17 cellular contexts compared by ENCODE assay signal in genomic region chr17:44043326-44043725, GRCh38. TPM values are rescaled to one million over a fixed set of nuclear protein-coding genes. Genes with fewer than 3 reads are reported as not detected.
A peak's percentile ranks its signal among the peaks of the same experiment; 100 is the strongest.
DNase-seq lines count a peak whose midpoint lies in the region; ATAC-seq and TF ChIP-seq lines count a peak whose summit lies in the region.
"Had no signal": no experiment of that assay in that cellular context is flagged by ENCODE, and none has a peak within 500 bp of the region (broad histone marks: within the 10 kb centered on the region; RNA-seq: fewer than 3 reads in every experiment).

No MANE protein-coding gene starts in this region.

- no peak overlapping the region for H3K9ac ChIP-seq in mammary epithelial cell (ENCODE audit: insufficient read depth, low read length)

- H2AFZ ChIP-seq in mammary epithelial cell (ENCODE audit: low read depth, low read length) = no peak overlapping the region

- H3K36me3 Mint-ChIP-seq in MCF 10A (ENCODE audit: insufficient read depth, unreplicated experiment) = peaks cover 46% of the 10 kb centered on the region
- peaks cover 8% of the 10 kb centered on the region for H3K36me3 Mint-ChIP-seq in mesothelial cell of epicardium

- no peak for TF ChIP-seq CTCF in MCF 10A (IDR thresholded peaks at IDR 0.05; ENCODE audit: unreplicated experiment)
- TF ChIP-seq CTCF in mammary epithelial cell (conservative IDR thresholded peaks at IDR 0.05 in 1 of 2, IDR thresholded peaks at IDR 0.05 in 1 of 2; ENCODE audit: extremely low read depth in 1 of 2, insufficient read depth in 1 of 2, low read depth in 1 of 2, low read length in 2 of 2) = no peak
- TF ChIP-seq CTCF in mesothelial cell of epicardium (IDR thresholded peaks at IDR 0.05; ENCODE audit: unreplicated experiment) = no peak
- TF ChIP-seq CTCF in upper lobe of left lung (IDR thresholded peaks at IDR 0.05) = no peak

- in situ Hi-C loops in mammary epithelial cell (cut with MboI; ENCODE audit: low sequenced_read_pairs in 2 of 2) = loop anchor here in 1 of 2 donors (5.0 kb wide), 1 partner anchor 101 kb away; the partner anchor contains the start of gene PPY

- H3K27me3 ChIP-seq in mammary epithelial cell (ENCODE audit: insufficient read depth, low read length) = no peaks in the 10 kb centered on the region
- H3K27me3 ChIP-seq in upper lobe of left lung = no peaks in the 10 kb centered on the region
- H3K27me3 ChIP-seq: right lobe of liver, thyroid gland had no signal

- POLR2A ChIA-PET in MCF 10A (lab: Yijun Ruan, JAX) (interaction anchor here (0.6 to 3.5 kb wide), 5 partner anchors 23 to 95 kb away, joined by 3 to 23 read pairs (median 5); partner anchors contain the start of genes HDAC5 and LSM12), HEK293T (lab: Yijun Ruan, JAX) (interaction anchor here (1.3 to 3.1 kb wide), 4 partner anchors 9 to 80 kb away, joined by 3 to 14 read pairs (median 4); partner anchors contain the start of genes HDAC5 and LSM12)

- no peak for TF ChIP-seq EP300 in upper lobe of left lung (IDR thresholded peaks at IDR 0.05)

- H3K27me3 Mint-ChIP-seq in MCF 10A (ENCODE audit: insufficient read depth, unreplicated experiment) (no peaks in the 10 kb centered on the region), mesothelial cell of epicardium (ENCODE audit: low read depth) (no peaks in the 10 kb centered on the region)

- no TSS peak for BruUV-seq in MCF 10A (replicated peaks; lab: Mats Ljungman, UMichigan)
- BruUV-seq in mammary epithelial cell (replicated peaks; lab: Mats Ljungman, UMichigan) = no TSS peak

- no peak for TF ChIP-seq POLR2A in upper lobe of left lung (IDR thresholded peaks at IDR 0.05)

- dilution Hi-C loops in mammary epithelial cell (cut with HindIII; ENCODE audit: low sequenced_read_pairs) = no loop called here

- intact Hi-C loops in MCF 10A (cut with micrococcal nuclease) = no loop called here
- intact Hi-C loops in mammary epithelial cell (cut with micrococcal nuclease) = no loop called here

- H4K20me1 ChIP-seq in mammary epithelial cell (ENCODE audit: insufficient read depth, low read length) = peaks cover under 1% of the 10 kb centered on the region

- H3K36me3 ChIP-seq in mammary epithelial cell (ENCODE audit: insufficient read depth, low read length) = peaks cover 19% of the 10 kb centered on the region
- peaks cover 0 to 31% (median 7%) of the 10 kb centered on the region in 4 donors for H3K36me3 ChIP-seq in upper lobe of left lung

- H3K4me3 Mint-ChIP-seq in MCF 10A (ENCODE audit: unreplicated experiment) (no peak overlapping the region), mesothelial cell of epicardium (no peak overlapping the region)

- H3K9me3 ChIP-seq in mammary epithelial cell (replicated peaks; ENCODE audit: insufficient read depth, low read length) (no peaks in the 10 kb centered on the region), upper lobe of left lung (no peaks in the 10 kb centered on the region)
- H3K9me3 ChIP-seq: right lobe of liver, thyroid gland had no signal

- peaks cover 82% of the 10 kb centered on the region for H3K79me2 ChIP-seq in mammary epithelial cell (ENCODE audit: insufficient read depth, low read length)

- H3K4me1 Mint-ChIP-seq in MCF 10A (ENCODE audit: insufficient read depth, unreplicated experiment) (peaks cover 24% of the 10 kb centered on the region), mesothelial cell of epicardium (peaks cover 14% of the 10 kb centered on the region)

- H3K27ac ChIP-seq in mammary epithelial cell (ENCODE audit: insufficient read depth, low read depth, low read length) = no peak overlapping the region
- peak overlapping the region; percentile 2 for H3K27ac ChIP-seq in epithelial cell of prostate
- H3K27ac ChIP-seq in upper lobe of left lung = peak overlapping the region in 3 of 4 donors; percentile 15 to 64 (median 53)
- H3K27ac ChIP-seq: right lobe of liver had no signal

- H3K27ac Mint-ChIP-seq in MCF 10A (ENCODE audit: low read depth, unreplicated experiment) = no peak overlapping the region
- H3K27ac Mint-ChIP-seq in mesothelial cell of epicardium = peak overlapping the region; percentile 3

- ATAC-seq in upper lobe of left lung (ENCODE audit: low FRiP score in 2 of 2) = peak in 1 of 2 donors; percentile 71
- no peak for ATAC-seq in GM19455 (IDR thresholded peaks at IDR 0.05; ENCODE audit: unreplicated experiment)
- ATAC-seq in GM19452 (IDR thresholded peaks at IDR 0.05; ENCODE audit: unreplicated experiment) = no peak
- ATAC-seq: right lobe of liver had no signal

- 88% methylated on average over 5 of the region's 5 CpGs for WGBS in mammary epithelial cell (ENCODE audit: low coverage, missing lambda C conversion rate)
- WGBS in upper lobe of left lung, 2 donors = 33 to 41% methylated on average over 5 of the region's 5 CpGs

- H3K4me1 ChIP-seq in mammary epithelial cell (ENCODE audit: insufficient read depth, low read length) (peaks cover 27% of the 10 kb centered on the region), upper lobe of left lung (peaks cover 37 to 45% (median 39%) of the 10 kb centered on the region in 4 donors)

- CTCF ChIA-PET in MCF 10A (lab: Yijun Ruan, JAX) = interaction anchor here (0.6 to 5.3 kb wide), 8 partner anchors 17 to 249 kb away, joined by 3 to 41 read pairs (median 8); partner anchors contain the start of gene HDAC5
- CTCF ChIA-PET in mammary epithelial cell (lab: Charles Lee; ENCODE audit: low non-redundant PET) = no interaction called here
- CTCF ChIA-PET in HEK293T (lab: Yijun Ruan, JAX) = interaction anchor here (0.8 to 2.1 kb wide), 4 partner anchors 35 to 99 kb away, joined by 3 to 6 read pairs (median 6); no protein-coding TSS in a partner anchor

- H3K9me3 Mint-ChIP-seq in MCF 10A (ENCODE audit: unreplicated experiment) (no peaks in the 10 kb centered on the region), mesothelial cell of epicardium (peaks cover 3% of the 10 kb centered on the region)

- H3K4me3 ChIP-seq in mammary epithelial cell (replicated peaks in 1 of 3; ENCODE audit: insufficient read depth in 1 of 3, low read depth in 2 of 3, low read length in 3 of 3) (no peak overlapping the region), upper lobe of left lung (no peak overlapping the region)
- H3K4me3 ChIP-seq: right lobe of liver, thyroid gland had no signal

- peak; percentile 30 for DNase-seq in MCF 10A (ENCODE audit: unreplicated experiment)
- no peak for DNase-seq in mammary epithelial cell
- DNase-seq in epithelial cell of prostate (ENCODE audit: low read depth, low spot score) = no peak
- no peak for DNase-seq in mesothelial cell of epicardium (ENCODE audit: low spot score in 2 of 2, unreplicated experiment in 2 of 2)
- DNase-seq in upper lobe of left lung = no peak
- no peak for DNase-seq in HEK293T (ENCODE audit: extremely low spot score)
- DNase-seq: ACHN; activated T-cell treated with anti-CD3 and anti-CD28 coated beads, Interleukin-2, amount 50 U/mL, for 48 hours; GDM1; mesendoderm; NCI-H1417; NCI-H748 treated with DMSO at 0.1 percent for 48 hours; right lobe of liver; SIG-M5; thyroid gland had no signal

- no peak overlapping the region for H3K4me2 ChIP-seq in mammary epithelial cell (ENCODE audit: insufficient read depth, low read depth, low read length)

TF ChIP-seq in HEK293T, 16 proteins besides CTCF, POLR2A, EP300 and RAD21:
- no peak for TF ChIP-seq PKNOX1 (IDR thresholded peaks at IDR 0.05)
- TF ChIP-seq BHLHE40 (IDR thresholded peaks at IDR 0.05; ENCODE audit: borderline replicate concordance) = no peak
- TF ChIP-seq FOXM1 (IDR thresholded peaks at IDR 0.05; ENCODE audit: borderline replicate concordance) = no peak
- no peak for TF ChIP-seq FOXK2 (IDR thresholded peaks at IDR 0.05)
- TF ChIP-seq NFRKB (IDR thresholded peaks at IDR 0.05) = no peak
- TF ChIP-seq ARNT (IDR thresholded peaks at IDR 0.05) = no peak
- no peak for TF ChIP-seq L3MBTL2 (conservative IDR thresholded peaks at IDR 0.05)
- no peak for TF ChIP-seq LEF1 (IDR thresholded peaks at IDR 0.05; ENCODE audit: borderline replicate concordance)
- TF ChIP-seq FOXA1 (IDR thresholded peaks at IDR 0.05) = no peak
- TF ChIP-seq CTBP1 (IDR thresholded peaks at IDR 0.05; ENCODE audit: borderline replicate concordance) = no peak
- TF ChIP-seq SP1 (IDR thresholded peaks at IDR 0.05) = no peak

RNA-seq across cellular contexts. Expression of gene LSM12, which starts 23.1 kb away (rescaled TPM):
- total RNA-seq in MCF 10A (2022) (87.9 and 101 TPM in 2 replicates), mammary epithelial cell (10 to 100 TPM; 51.2 to 79.2 TPM), mesothelial cell of epicardium (51.4 to 60.8 TPM (median 58.0 TPM) in 3 replicates), upper lobe of left lung (10 to 100 TPM; 14.8 to 38.3 (median 33.6) TPM)
- polyA plus RNA-seq in mammary epithelial cell = 62.2 TPM
- 112 TPM for polyA minus RNA-seq in mammary epithelial cell

RNA-seq across cellular contexts. Expression of gene G6PC3, which starts 27.2 kb away (rescaled TPM):
- total RNA-seq in MCF 10A (2022) (70.6 and 89.4 TPM in 2 replicates), mammary epithelial cell (10 to 100 TPM; 20.5 to 70.7 TPM), mesothelial cell of epicardium (58.3 to 63.2 TPM (median 61.4 TPM) in 3 replicates), upper lobe of left lung (10 to 100 TPM; 16.8 to 63.0 (median 33.8) TPM)
- polyA plus RNA-seq in mammary epithelial cell = 134 TPM
- polyA minus RNA-seq in mammary epithelial cell = 134 TPM

RNA-seq across cellular contexts. Expression of gene TMEM101, which starts 28.6 kb away (rescaled TPM):
- total RNA-seq in MCF 10A (2022) (25.6 and 26.1 TPM in 2 replicates), mammary epithelial cell (10 to 100 TPM; 24.4 to 39.0 TPM), mesothelial cell of epicardium (34.2 to 36.4 TPM (median 35.8 TPM) in 3 replicates), upper lobe of left lung (10 to 100 TPM; 10.5 to 36.9 (median 29.1) TPM)
- 34.5 TPM for polyA plus RNA-seq in mammary epithelial cell
- polyA minus RNA-seq in mammary epithelial cell = 18.8 TPM

RNA-seq across cellular contexts. Expression of gene NAGS, which starts 38.9 kb away (rescaled TPM):
- total RNA-seq in MCF 10A (2022) = 0.88 and 1.6 TPM in 2 replicates
- total RNA-seq in mammary epithelial cell = 1 to 10 TPM; 1.3 to 2.2 TPM
- 2.0 TPM for polyA plus RNA-seq in mammary epithelial cell
- polyA minus RNA-seq in mammary epithelial cell = 0.83 TPM
- total RNA-seq in mesothelial cell of epicardium = 0.42 to 0.88 TPM (median 0.82 TPM) in 3 replicates
- 10 to 100 TPM in 1 of 6 donors, 1 to 10 TPM in 5; 4.3 to 12.4 (median 7.0) TPM for total RNA-seq in upper lobe of left lung
